22 cellular contexts compared by ENCODE assay signal in genomic region chr12:104721944-104722343, GRCh38.
DNase-seq lines count a peak whose midpoint lies in the region; ATAC-seq and TF ChIP-seq lines count a peak whose summit lies in the region.
"Had no signal": no experiment of that assay in that cellular context is flagged by ENCODE, and none has a peak within 500 bp of the region (broad histone marks: within the 10 kb centered on the region; RNA-seq: fewer than 3 reads in every experiment).

No MANE protein-coding gene starts in this region.

- no peaks in the 10 kb centered on the region for H3K36me3 Mint-ChIP-seq in activated T-cell treated with anti-CD3 and anti-CD28 coated beads, Interleukin-2, amount 50 U/mL, for 24 hours (ENCODE audit: low read depth)
- H3K36me3 Mint-ChIP-seq in activated T-cell treated with anti-CD3 and anti-CD28 coated beads, Interleukin-2, amount 50 U/mL, for 4 hours (ENCODE audit: insufficient read depth) = peaks cover 2% of the 10 kb centered on the region
- peaks cover 7% of the 10 kb centered on the region for H3K36me3 Mint-ChIP-seq in activated T-helper 17 cell treated with anti-CD3 and anti-CD28 coated beads, Interleukin-2, amount 50 U/mL, for 72 hours (ENCODE audit: low read depth)
- H3K36me3 Mint-ChIP-seq in nephron progenitor cell (ENCODE audit: low read depth) = no peaks in the 10 kb centered on the region

- no peak overlapping the region for H3K9ac ChIP-seq in DND-41 (ENCODE audit: low read depth, low read length)

- no peaks in the 10 kb centered on the region for H3K9me3 Mint-ChIP-seq in activated T-cell treated with anti-CD3 and anti-CD28 coated beads, Interleukin-2, amount 50 U/mL, for 24 hours
- H3K9me3 Mint-ChIP-seq in activated T-cell treated with anti-CD3 and anti-CD28 coated beads, Interleukin-2, amount 50 U/mL, for 4 hours = no peaks in the 10 kb centered on the region
- H3K9me3 Mint-ChIP-seq in activated T-helper 17 cell treated with anti-CD3 and anti-CD28 coated beads, Interleukin-2, amount 50 U/mL, for 72 hours = no peaks in the 10 kb centered on the region
- no peaks in the 10 kb centered on the region for H3K9me3 Mint-ChIP-seq in nephron progenitor cell
- H3K9me3 Mint-ChIP-seq: H9 had no signal

- H3K4me3 Mint-ChIP-seq in activated T-cell treated with anti-CD3 and anti-CD28 coated beads, Interleukin-2, amount 50 U/mL, for 24 hours = no peak overlapping the region
- H3K4me3 Mint-ChIP-seq in activated T-cell treated with anti-CD3 and anti-CD28 coated beads, Interleukin-2, amount 50 U/mL, for 4 hours = no peak overlapping the region
- H3K4me3 Mint-ChIP-seq in activated T-helper 17 cell treated with anti-CD3 and anti-CD28 coated beads, Interleukin-2, amount 50 U/mL, for 72 hours = peak overlapping the region; percentile 90
- H3K4me3 Mint-ChIP-seq in nephron progenitor cell = peak overlapping the region; percentile 47

- no peak overlapping the region for H2AFZ ChIP-seq in DND-41 (ENCODE audit: low read depth, low read length)

- no peak overlapping the region for H3K4me3 ChIP-seq in DND-41 (ENCODE audit: low read depth in 1 of 2, low read length in 2 of 2)
- H3K4me3 ChIP-seq: left lung, right lobe of liver, upper lobe of left lung had no signal

- TF ChIP-seq CTCF in DND-41 (IDR thresholded peaks at IDR 0.05; ENCODE audit: borderline replicate concordance, extremely low read depth, low read length, poor library complexity, severe bottlenecking) = no peak
- TF ChIP-seq CTCF in nephron progenitor cell (IDR thresholded peaks at IDR 0.05) = no peak

- H3K9me3 ChIP-seq in DND-41 (ENCODE audit: insufficient read depth, low read length, severe bottlenecking) = no peaks in the 10 kb centered on the region
- H3K9me3 ChIP-seq: left lung, right lobe of liver, upper lobe of left lung had no signal

- peaks cover 50% of the 10 kb centered on the region for H3K36me3 ChIP-seq in DND-41 (ENCODE audit: insufficient read depth, low read length)
- H3K36me3 ChIP-seq: left lung, right lobe of liver, upper lobe of left lung had no signal

- no peak for ATAC-seq in activated T-cell treated with anti-CD3 and anti-CD28 coated beads, Interleukin-2, amount 50 U/mL, for 4 hours
- no peak for ATAC-seq in DND-41 (ENCODE audit: insufficient read depth, low read depth)
- no peak for ATAC-seq in activated T-helper 17 cell treated with anti-CD3 and anti-CD28 coated beads, Interleukin-2, amount 50 U/mL, for 72 hours (replicated peaks)
- ATAC-seq: left lung; right lobe of liver; stimulated activated naive CD8-positive, alpha-beta T cell treated with anti-CD3 and anti-CD28 coated beads, Interleukin-15, Interleukin-2, amounts not matched to agents 100 U/mL and 50 U/mL, for 24 hours had no signal

- DNase-seq in activated T-cell treated with anti-CD3 and anti-CD28 coated beads, Interleukin-2, amount 50 U/mL, for 24 hours = no peak
- no peak for DNase-seq in activated T-cell treated with anti-CD3 and anti-CD28 coated beads, Interleukin-2, amount 50 U/mL, for 4 hours
- DNase-seq in DND-41 (no peak), nephron progenitor cell (no peak), DMS114 treated with DMSO at 0.1 percent for 48 hours (lab: John Stamatoyannopoulos, UW; ENCODE audit: unreplicated experiment) (no peak), substantia nigra (lab: John Stamatoyannopoulos, UW) (no peak)
- DNase-seq in activated effector memory CD4-positive, alpha-beta T cell treated with Interleukin-2 at 50 U/mL for 16 hours = no peak
- DNase-seq: activated T-cell treated with anti-CD3 and anti-CD28 coated beads for 4 hours; amygdala; Calu3; cerebellar nuclear complex; effector CD8-positive, alpha-beta T cell; H9; left lung; NCI-H187; NCI-H446 treated with DMSO at 0.1 percent for 48 hours; right lobe of liver; SHP77; stimulated activated naive CD8-positive, alpha-beta T cell treated with anti-CD3 and anti-CD28 coated beads, Interleukin-15, Interleukin-2, amounts not matched to agents 100 U/mL and 50 U/mL, for 24 hours; T-helper 9 cell; upper lobe of left lung had no signal

- H3K27me3 ChIP-seq in DND-41 (ENCODE audit: insufficient read depth, low read length, poor library complexity) = no peaks in the 10 kb centered on the region
- H3K27me3 ChIP-seq: left lung, right lobe of liver, upper lobe of left lung had no signal

- no peaks in the 10 kb centered on the region for H3K27me3 Mint-ChIP-seq in activated T-cell treated with anti-CD3 and anti-CD28 coated beads, Interleukin-2, amount 50 U/mL, for 24 hours
- H3K27me3 Mint-ChIP-seq in activated T-cell treated with anti-CD3 and anti-CD28 coated beads, Interleukin-2, amount 50 U/mL, for 4 hours (ENCODE audit: low read depth) = no peaks in the 10 kb centered on the region
- H3K27me3 Mint-ChIP-seq in activated T-helper 17 cell treated with anti-CD3 and anti-CD28 coated beads, Interleukin-2, amount 50 U/mL, for 72 hours = no peaks in the 10 kb centered on the region
- no peaks in the 10 kb centered on the region for H3K27me3 Mint-ChIP-seq in nephron progenitor cell (ENCODE audit: low read depth, poor library complexity)

- H3K4me2 ChIP-seq in DND-41 (ENCODE audit: insufficient read depth, low read length) = no peak overlapping the region

- H3K79me2 ChIP-seq in DND-41 (ENCODE audit: insufficient read depth, low read length) = peaks cover 92% of the 10 kb centered on the region

- peak overlapping the region; percentile 90 for H3K27ac Mint-ChIP-seq in activated T-cell treated with anti-CD3 and anti-CD28 coated beads, Interleukin-2, amount 50 U/mL, for 24 hours
- peak overlapping the region; percentile 72 for H3K27ac Mint-ChIP-seq in activated T-helper 17 cell treated with anti-CD3 and anti-CD28 coated beads, Interleukin-2, amount 50 U/mL, for 72 hours
- H3K27ac Mint-ChIP-seq in nephron progenitor cell = peak overlapping the region; percentile 16

- peaks cover 45% of the 10 kb centered on the region for H3K4me1 ChIP-seq in DND-41 (ENCODE audit: insufficient read depth, low read length)
- H3K4me1 ChIP-seq: right lobe of liver had no signal

- peaks cover 93% of the 10 kb centered on the region for H4K20me1 ChIP-seq in DND-41 (ENCODE audit: insufficient read depth, low read length)

- H3K27ac ChIP-seq in DND-41 (ENCODE audit: low read length) = peak overlapping the region; percentile 84; the same call in 1 of the 2 replicates
- no peak overlapping the region for H3K27ac ChIP-seq in substantia nigra (ENCODE audit: low read depth, low read length, poor library complexity, severe bottlenecking)
- H3K27ac ChIP-seq: left lung had no signal

- H3K4me1 Mint-ChIP-seq in activated T-cell treated with anti-CD3 and anti-CD28 coated beads, Interleukin-2, amount 50 U/mL, for 24 hours (ENCODE audit: low read depth) = peaks cover 52% of the 10 kb centered on the region
- H3K4me1 Mint-ChIP-seq in activated T-cell treated with anti-CD3 and anti-CD28 coated beads, Interleukin-2, amount 50 U/mL, for 4 hours (ENCODE audit: low read depth) = peaks cover 51% of the 10 kb centered on the region
- H3K4me1 Mint-ChIP-seq in activated T-helper 17 cell treated with anti-CD3 and anti-CD28 coated beads, Interleukin-2, amount 50 U/mL, for 72 hours = peaks cover 28% of the 10 kb centered on the region
- H3K4me1 Mint-ChIP-seq in nephron progenitor cell = peaks cover 70% of the 10 kb centered on the region

Comparison
In these comparisons a context has a peak if more than half of its experiments do, and no peak if none do; other contexts are left out.
1. H3K27ac Mint-ChIP-seq: peak in every context shown above with its lines; median percentile 90 in activated T-cell treated with anti-CD3 and anti-CD28 coated beads, Interleukin-2, amount 50 U/mL, for 24 hours; 72 in activated T-helper 17 cell treated with anti-CD3 and anti-CD28 coated beads, Interleukin-2, amount 50 U/mL, for 72 hours; 16 in nephron progenitor cell.
2. H3K4me3 Mint-ChIP-seq: peak in activated T-helper 17 cell treated with anti-CD3 and anti-CD28 coated beads, Interleukin-2, amount 50 U/mL, for 72 hours (single experiment) and nephron progenitor cell (single experiment); none in activated T-cell treated with anti-CD3 and anti-CD28 coated beads, Interleukin-2, amount 50 U/mL, for 24 hours (single experiment) and activated T-cell treated with anti-CD3 and anti-CD28 coated beads, Interleukin-2, amount 50 U/mL, for 4 hours (single experiment).